Comparison of ENCODE assay signal across 1 cellular context in genomic region chr19:2494447-2495129, GRCh38.
TF ChIP-seq lines count a peak whose summit lies in the region.

No MANE protein-coding gene starts in this region.

TF ChIP-seq in SK-N-SH, 30 proteins besides CTCF, POLR2A, EP300 and RAD21 (continued from another document):
- TF ChIP-seq ZBTB33 (IDR thresholded peaks at IDR 0.05; ENCODE audit: borderline replicate concordance, low read depth): no peak
- TF ChIP-seq ELF1 (IDR thresholded peaks at IDR 0.05): 0 out of 2 replicates have a peak, but pooled peaks have one; percentile 11
- TF ChIP-seq, protein P1, sequence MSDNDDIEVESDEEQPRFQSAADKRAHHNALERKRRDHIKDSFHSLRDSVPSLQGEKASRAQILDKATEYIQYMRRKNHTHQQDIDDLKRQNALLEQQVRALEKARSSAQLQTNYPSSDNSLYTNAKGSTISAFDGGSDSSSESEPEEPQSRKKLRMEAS (IDR thresholded peaks at IDR 0.05; ENCODE audit: low read depth): no peak
- TF ChIP-seq TEAD4 (IDR thresholded peaks at IDR 0.05; ENCODE audit: borderline replicate concordance, insufficient read depth): no peak
- TF ChIP-seq TAF1 (IDR thresholded peaks at IDR 0.05; ENCODE audit: borderline replicate concordance, low read depth, low read length): peak; percentile 40; the same call in 1 of the 2 replicates
- TF ChIP-seq NFIC (IDR thresholded peaks at IDR 0.05; ENCODE audit: borderline replicate concordance): no peak
- peak; percentile 66; the same call in 1 of the 2 replicates for TF ChIP-seq SIN3A (IDR thresholded peaks at IDR 0.05; ENCODE audit: borderline replicate concordance, low read depth, low read length)
- no peak for TF ChIP-seq RFX5 (IDR thresholded peaks at IDR 0.05; ENCODE audit: low read length)
- TF ChIP-seq FOSL2 (IDR thresholded peaks at IDR 0.05; ENCODE audit: borderline replicate concordance, low read depth): no peak
- no peak for TF ChIP-seq USF1 (IDR thresholded peaks at IDR 0.05; ENCODE audit: borderline replicate concordance, low read depth)
